Comparison of ENCODE assay signal across 15 cellular contexts in the genomic region with DNA sequence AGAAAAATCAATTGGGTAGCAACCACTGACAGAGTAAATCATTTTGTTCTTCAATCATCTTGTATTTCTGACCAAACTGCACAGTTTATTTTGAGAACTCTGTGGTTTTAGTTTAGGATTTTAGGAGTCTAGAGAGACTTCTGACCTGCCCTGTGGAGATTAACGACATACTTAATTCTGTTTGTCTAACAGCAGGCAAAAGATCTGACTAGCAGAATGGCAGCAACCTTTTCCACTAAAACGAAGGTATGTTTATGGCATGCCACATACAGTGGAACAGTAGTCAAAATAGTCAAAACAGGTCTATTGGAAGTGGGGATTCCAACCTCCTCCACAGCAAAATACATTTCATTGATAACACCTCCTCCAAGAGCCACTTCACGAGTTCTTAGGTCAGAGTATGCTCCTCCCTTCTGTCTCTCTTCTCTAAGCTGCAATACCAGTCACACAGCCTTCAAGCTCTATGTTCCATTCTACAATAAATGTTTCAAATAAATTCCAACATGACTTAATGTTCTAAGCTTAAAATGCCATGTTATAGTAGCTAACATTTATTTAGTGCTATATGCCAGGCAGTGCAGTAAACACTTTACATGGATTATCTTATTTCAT. TPM values are rescaled to one million over a fixed set of nuclear protein-coding genes. Genes with fewer than 3 reads are reported as not detected.
"Had no signal": no experiment of that assay in that cellular context is flagged by ENCODE, and none has a peak within 500 bp of the region (broad histone marks: within the 10 kb centered on the region; RNA-seq: fewer than 3 reads in every experiment).

No MANE protein-coding gene starts in this region.

- H3K36me3 ChIP-seq: thoracic aorta had no signal

- H3K27ac ChIP-seq: thoracic aorta had no signal

- DNase-seq: activated CD4-positive, alpha-beta T cell treated with anti-CD3 and anti-CD28 coated beads, Interleukin-2, amount 10 ng/mL, durations not matched to agents 24 days and 14 days; anterior cingulate cortex; cerebellar nuclear complex; effector memory CD8-positive, alpha-beta T cell; erythroblast; glutamatergic neuron; midbrain; naive B cell; retina; stimulated activated CD4-positive, alpha-beta T cell treated with anti-CD3 and anti-CD28 coated beads, Interleukin-15, amount 100 ng/mL, for 24 hours; stimulated activated CD4-positive, alpha-beta T cell treated with anti-CD3 and anti-CD28 coated beads, Interleukin-4, amount 100 ng/mL, for 24 hours had no signal

- H3K4me3 ChIP-seq: lung, thoracic aorta had no signal

- ATAC-seq: activated naive CD4-positive, alpha-beta T cell treated with anti-CD3 and anti-CD28 coated beads, Interleukin-2, amount 50 U/mL, for 72 hours; effector memory CD8-positive, alpha-beta T cell; WTC11 had no signal

- H3K9me3 ChIP-seq: thoracic aorta had no signal

RNA-seq across cellular contexts. Expression of gene NRCAM, which starts 34.4 kb away (rescaled TPM):
- total RNA-seq: activated CD4-positive, alpha-beta T cell treated with anti-CD3 and anti-CD28 coated beads, Interleukin-2, amount 10 ng/mL, durations not matched to agents 24 days and 14 days had no signal
